In genomic region chr20:24720957-24721356, GRCh38 we compare ENCODE assay signal across 20 cellular contexts.
"Had no signal": no experiment of that assay in that cellular context is flagged by ENCODE, and none has a peak within 500 bp of the region (broad histone marks: within the 10 kb centered on the region; RNA-seq: fewer than 3 reads in every experiment).

No MANE protein-coding gene starts in this region.

- H3K4me1 ChIP-seq: left ventricle myocardium inferior, prostate gland, right atrium auricular region, thyroid gland had no signal

- ATAC-seq: activated naive CD8-positive, alpha-beta T cell treated with anti-CD3 and anti-CD28 coated beads, Interleukin-2, amount 50 U/mL, for 24 hours; gastrocnemius medialis had no signal

- H3K4me3 ChIP-seq: coronary artery, gastrocnemius medialis, left ventricle myocardium inferior, prostate gland, right atrium auricular region, thyroid gland had no signal

- H3K9me3 Mint-ChIP-seq: activated naive CD4-positive, alpha-beta T cell treated with anti-CD3 and anti-CD28 coated beads for 36 hours; activated naive CD8-positive, alpha-beta T cell treated with anti-CD3 and anti-CD28 coated beads, Interleukin-2, amount 50 U/mL, for 24 hours; activated T-cell treated with anti-CD3 and anti-CD28 coated beads, Interleukin-2, amount 50 U/mL, for 24 hours; activated T-helper 2 cell treated with anti-CD3 and anti-CD28 coated beads, Interferon-gamma antibody, Interleukin-2, Interleukin-4, amounts not matched to agents 10 μg/mL and 5 μg/mL and 100 μg/mL, durations not matched to agents 14 hours and 24 hours and 36 hours had no signal

- FAIRE-seq: urothelium cell line had no signal

- H3K27ac Mint-ChIP-seq: activated naive CD4-positive, alpha-beta T cell treated with anti-CD3 and anti-CD28 coated beads for 36 hours; activated naive CD8-positive, alpha-beta T cell treated with anti-CD3 and anti-CD28 coated beads, Interleukin-2, amount 50 U/mL, for 24 hours; activated T-cell treated with anti-CD3 and anti-CD28 coated beads, Interleukin-2, amount 50 U/mL, for 24 hours; activated T-helper 2 cell treated with anti-CD3 and anti-CD28 coated beads, Interferon-gamma antibody, Interleukin-2, Interleukin-4, amounts not matched to agents 10 μg/mL and 5 μg/mL and 100 μg/mL, durations not matched to agents 14 hours and 24 hours and 36 hours had no signal

- H3K27me3 ChIP-seq: brain microvascular endothelial cell, right atrium auricular region, thyroid gland had no signal

- H3K4me3 Mint-ChIP-seq: activated naive CD4-positive, alpha-beta T cell treated with anti-CD3 and anti-CD28 coated beads for 36 hours; activated naive CD8-positive, alpha-beta T cell treated with anti-CD3 and anti-CD28 coated beads, Interleukin-2, amount 50 U/mL, for 24 hours; activated T-cell treated with anti-CD3 and anti-CD28 coated beads, Interleukin-2, amount 50 U/mL, for 24 hours had no signal

- DNase-seq: activated CD4-positive, alpha-beta T cell treated with anti-CD3 and anti-CD28 coated beads, Interleukin-2, amount 50 U/mL, for 48 hours; activated naive CD4-positive, alpha-beta T cell treated with anti-CD3 and anti-CD28 coated beads for 36 hours; activated naive CD8-positive, alpha-beta T cell treated with anti-CD3 and anti-CD28 coated beads, Interleukin-2, amount 50 U/mL, for 24 hours; activated T-cell treated with anti-CD3 and anti-CD28 coated beads, Interleukin-2, amount 50 U/mL, for 24 hours; brain microvascular endothelial cell; central memory CD4-positive, alpha-beta T cell; gastrocnemius medialis; left ventricle myocardium inferior; mammary epithelial cell; midbrain; occipital lobe; stimulated activated CD4-positive, alpha-beta T cell treated with anti-CD3 and anti-CD28 coated beads, Interleukin-12 subunit alpha, Interleukin-12 subunit beta, amount 100 ng/mL, for 4 hours; stimulated activated CD4-positive, alpha-beta T cell treated with anti-CD3 and anti-CD28 coated beads, Interleukin-1b, Interleukin-23, amount 100 ng/mL, for 48 hours; stimulated activated naive CD4-positive, alpha-beta T cell treated with Interleukin-2 at 50 U/mL for 16 hours; thyroid gland had no signal

- H3K27ac ChIP-seq: brain microvascular endothelial cell, coronary artery, gastrocnemius medialis, left ventricle myocardium inferior, prostate gland, right atrium auricular region, thyroid gland had no signal

- H3K36me3 ChIP-seq: brain microvascular endothelial cell, gastrocnemius medialis, left ventricle myocardium inferior, prostate gland, right atrium auricular region, thyroid gland had no signal

- H3K4me1 Mint-ChIP-seq: activated naive CD8-positive, alpha-beta T cell treated with anti-CD3 and anti-CD28 coated beads, Interleukin-2, amount 50 U/mL, for 24 hours had no signal

- H3K9me3 ChIP-seq: gastrocnemius medialis, left ventricle myocardium inferior, prostate gland, right atrium auricular region, thyroid gland had no signal
